Comparison of ENCODE assay signal across 8 cellular contexts in the genomic region with DNA sequence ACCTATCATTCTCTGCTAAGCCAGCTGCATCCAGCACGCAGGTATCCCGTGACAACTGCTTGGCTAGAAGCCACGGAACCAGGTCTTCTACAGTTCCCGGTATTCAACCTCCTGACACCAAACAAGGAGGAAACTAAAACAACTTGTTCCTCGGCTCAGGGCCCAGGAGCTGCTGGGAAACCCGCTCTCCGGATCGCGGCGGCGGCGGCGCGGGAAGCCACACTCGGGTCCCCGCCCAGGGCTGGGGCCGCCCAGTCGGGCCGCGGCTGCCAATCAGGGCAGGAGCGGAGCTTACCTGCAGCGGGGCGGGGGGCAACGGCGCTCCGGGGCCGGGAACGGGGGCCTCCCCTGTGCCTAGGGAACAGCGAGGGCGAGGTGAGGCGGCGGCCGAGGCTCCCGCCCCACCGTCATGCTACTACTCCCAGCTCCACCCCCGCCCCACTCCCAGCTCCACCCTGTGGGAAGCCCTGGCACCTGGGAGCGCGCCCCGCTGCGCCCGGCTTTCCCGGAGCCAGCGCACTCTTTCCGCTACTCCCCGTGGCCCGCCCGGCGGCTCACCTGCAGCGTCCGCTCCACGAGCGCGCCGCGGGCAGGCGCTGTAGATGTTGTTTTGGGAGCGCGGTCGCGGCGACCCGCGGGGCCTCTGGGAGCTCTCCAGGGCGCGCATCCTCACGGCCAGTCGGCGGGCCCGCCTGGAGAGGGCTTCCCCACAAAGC. TPM values are rescaled to one million over a fixed set of nuclear protein-coding genes. Genes with fewer than 3 reads are reported as not detected.
DNase-seq lines count a peak whose midpoint lies in the region; ATAC-seq, FAIRE-seq and TF ChIP-seq lines count a peak whose summit lies in the region.

No MANE protein-coding gene starts in this region.

- intact Hi-C loops in Right ventricle myocardium inferior (cut with DNase I) (no loop called here), cardiac septum (cut with DNase I) (loop anchor here (1.0 kb wide), 1 partner anchor 183 kb away; no protein-coding TSS in a partner anchor)

- H3K9me3 ChIP-seq in Peyer's patch (no peaks in the 10 kb centered on the region), astrocyte (ENCODE audit: insufficient read depth, low read depth, low read length) (no peaks in the 10 kb centered on the region), iPS-18a (ENCODE audit: control insufficient read depth, low read depth, low read length) (no peaks in the 10 kb centered on the region)

- H3K4me2 ChIP-seq in astrocyte (ENCODE audit: low read length) = peak overlapping the region; percentile 80

- H4K20me1 ChIP-seq in astrocyte (ENCODE audit: insufficient read depth, low read length) = no peaks in the 10 kb centered on the region

- no peak for FAIRE-seq in astrocyte (lab: Jason Lieb, UNC)

- no peak overlapping the region for H3K27ac Mint-ChIP-seq in astrocyte (ENCODE audit: unreplicated experiment)

- peak overlapping the region; percentile 62 for H2AFZ ChIP-seq in astrocyte (ENCODE audit: low read depth, low read length)

- H3K4me1 ChIP-seq in Peyer's patch (peaks cover 0 to 37% (median 13%) of the 10 kb centered on the region in 4 donors), astrocyte (ENCODE audit: insufficient read depth, low read length) (peaks cover 9% of the 10 kb centered on the region), iPS-18a (ENCODE audit: control insufficient read depth, low read depth, low read length) (peaks cover 4% of the 10 kb centered on the region)

- H3K27me3 Mint-ChIP-seq in astrocyte (ENCODE audit: low read depth, unreplicated experiment) = peaks cover 40% of the 10 kb centered on the region

- ATAC-seq in Right ventricle myocardium inferior = peak; percentile 55
- ATAC-seq in HG03045 (IDR thresholded peaks at IDR 0.05; ENCODE audit: unreplicated experiment) = no peak
- no peak for ATAC-seq in GM18517 (IDR thresholded peaks at IDR 0.05; ENCODE audit: unreplicated experiment)

- no peaks in the 10 kb centered on the region for H3K79me2 ChIP-seq in astrocyte (ENCODE audit: insufficient read depth, low read length)

- H3K9ac ChIP-seq in astrocyte (ENCODE audit: low read length) (no peak overlapping the region), iPS-18a (ENCODE audit: low read length) (peak overlapping the region; percentile 23)

- TF ChIP-seq CTCF in Peyer's patch (IDR thresholded peaks at IDR 0.05) = no peak
- no peak for TF ChIP-seq CTCF in astrocyte (IDR thresholded peaks at IDR 0.05; ENCODE audit: insufficient read depth, low read depth, low read length)

- H3K27me3 ChIP-seq in Peyer's patch = no peaks in the 10 kb centered on the region
- peaks cover 13% of the 10 kb centered on the region for H3K27me3 ChIP-seq in astrocyte (ENCODE audit: insufficient read depth, low read length)
- H3K27me3 ChIP-seq in iPS-18a (ENCODE audit: control insufficient read depth, insufficient read depth, low read length) = peaks cover 42% of the 10 kb centered on the region

- H3K4me3 ChIP-seq in Peyer's patch (peak overlapping the region; percentile 34 to 57 (median 48)), astrocyte (ENCODE audit: insufficient read depth, low read depth, low read length) (peak overlapping the region; percentile 35), iPS-18a (ENCODE audit: low read length) (peak overlapping the region; percentile 63), skin epidermis (peak overlapping the region; percentile 25 to 46 (median 42))

- H3K27ac ChIP-seq in Peyer's patch = peak overlapping the region in 2 of 4 donors; percentile 19 to 89
- no peak overlapping the region for H3K27ac ChIP-seq in astrocyte (ENCODE audit: low read depth, low read length)
- no peak overlapping the region for H3K27ac ChIP-seq in iPS-18a (ENCODE audit: low read length)
- peak overlapping the region in 20 of 21 experiments; percentile 7 to 85 (median 62) for H3K27ac ChIP-seq in skin epidermis

- H3K4me3 Mint-ChIP-seq in astrocyte (ENCODE audit: unreplicated experiment) = peak overlapping the region; percentile 73

- DNase-seq in Right ventricle myocardium inferior (ENCODE audit: missing footprints) (no peak), cardiac septum (ENCODE audit: low spot score) (no peak), Peyer's patch (peak in 2 of 3 donors; percentile 75 to 79), astrocyte (ENCODE audit: low read depth) (no peak)

- peaks cover 19% of the 10 kb centered on the region for H3K4me1 Mint-ChIP-seq in astrocyte (ENCODE audit: low read depth, unreplicated experiment)

- H3K36me3 Mint-ChIP-seq in astrocyte (ENCODE audit: low read depth, unreplicated experiment) = peaks cover 2% of the 10 kb centered on the region

- no peaks in the 10 kb centered on the region for H3K36me3 ChIP-seq in Peyer's patch
- H3K36me3 ChIP-seq in astrocyte (ENCODE audit: insufficient read depth, low read length) = no peaks in the 10 kb centered on the region
- H3K36me3 ChIP-seq in iPS-18a (ENCODE audit: control insufficient read depth, low read depth, low read length) = no peaks in the 10 kb centered on the region

- peaks cover 2% of the 10 kb centered on the region for H3K9me3 Mint-ChIP-seq in astrocyte (ENCODE audit: unreplicated experiment)

- no peak for TF ChIP-seq POLR2A in Peyer's patch (IDR thresholded peaks at IDR 0.05)

RNA-seq across cellular contexts. Expression of gene IL24, which starts 12.1 kb away (rescaled TPM):
- not detected for total RNA-seq in Right ventricle myocardium inferior
- total RNA-seq in cardiac septum = not detected
- total RNA-seq in Peyer's patch = not detected
- total RNA-seq in astrocyte = not detected in 2 replicates

RNA-seq across cellular contexts. Expression of gene FCMR, which starts 12.4 kb away (rescaled TPM):
- total RNA-seq in Right ventricle myocardium inferior = 6.3 TPM
- total RNA-seq in cardiac septum = 4.4 TPM
- 100 to 1,000 TPM in 1 of 4 donors, 1 to 10 TPM in 3; 7.4 to 248 (median 8.6) TPM for total RNA-seq in Peyer's patch
- total RNA-seq in astrocyte = 0.55 and 0.73 TPM in 2 replicates

RNA-seq across cellular contexts. Expression of gene PIGR, which starts 36.9 kb away (rescaled TPM):
- not detected for total RNA-seq in Right ventricle myocardium inferior
- total RNA-seq in cardiac septum = 0.22 TPM
- total RNA-seq in Peyer's patch = 1,000 to 10,000 TPM in 3 of 4 donors, 100 to 1,000 TPM in 1; 588 to 3,176 (median 2,192) TPM
- total RNA-seq in astrocyte = not detected in 2 replicates

RNA-seq across cellular contexts. Expression of gene IL20, which starts 43.9 kb away (rescaled TPM):
- total RNA-seq in Right ventricle myocardium inferior (not detected), cardiac septum (not detected), Peyer's patch (not detected), astrocyte (not detected in 2 replicates)

Comparison
In these comparisons a context has a peak if more than half of its experiments do, and no peak if none do; other contexts are left out.
1. DNase-seq: peak in Peyer's patch (2 of 3); none in Right ventricle myocardium inferior (single experiment), cardiac septum (single experiment) and astrocyte (single experiment).
2. H3K27ac ChIP-seq: peak in skin epidermis (20 of 21); none in astrocyte (single experiment) and iPS-18a (single experiment).
3. RNA of gene PIGR, which starts 36.9 kb away (total RNA-seq): 588 to 3,176 TPM in Peyer's patch; 0.22 TPM in cardiac septum (single experiment), not detected in Right ventricle myocardium inferior (single experiment) and not detected in astrocyte; every median in the first group is over 100 times any median in the second.
4. Peak in every context shown above with its lines, with median percentiles within 50 percentile points of each other: H3K4me3 ChIP-seq.